Comparison of ENCODE assay signal across 12 cellular contexts in genomic region chr3:125061170-125061569, GRCh38. TPM values are rescaled to one million over a fixed set of nuclear protein-coding genes. Genes with fewer than 3 reads are reported as not detected.
DNase-seq lines count a peak whose midpoint lies in the region; ATAC-seq and TF ChIP-seq lines count a peak whose summit lies in the region.
"Had no signal": no experiment of that assay in that cellular context is flagged by ENCODE, and none has a peak within 500 bp of the region (broad histone marks: within the 10 kb centered on the region; RNA-seq: fewer than 3 reads in every experiment).

No MANE protein-coding gene starts in this region.

- peaks cover 65% of the 10 kb centered on the region for H3K27me3 Mint-ChIP-seq in H9 (ENCODE audit: low read depth)

- no peak overlapping the region for H3T11ph ChIP-seq in H9 (ENCODE audit: low read length)

- CTCF ChIA-PET in Panc1 (lab: Charles Lee): no interaction called here
- CTCF ChIA-PET in GM10248 (lab: Yijun Ruan, JAX): interaction anchor here (1.5 to 2.5 kb wide), 2 partner anchors 11 to 141 kb away, joined by 3 to 5 read pairs; no protein-coding TSS in a partner anchor

- H3K36me3 ChIP-seq in Panc1 (ENCODE audit: control insufficient read depth, insufficient read depth, low read length): no peaks in the 10 kb centered on the region
- no peaks in the 10 kb centered on the region for H3K36me3 ChIP-seq in fibroblast of lung (ENCODE audit: control insufficient read depth, insufficient read depth, low read length)
- no peaks in the 10 kb centered on the region for H3K36me3 ChIP-seq in muscle layer of colon (ENCODE audit: insufficient read depth, low read length)

- ATAC-seq in Panc1 (no peak), HG03469 (IDR thresholded peaks at IDR 0.05; ENCODE audit: unreplicated experiment) (no peak)

- H3K18ac ChIP-seq in H9 (ENCODE audit: insufficient read length, low read depth, low read length): no peak overlapping the region

- H3K4me2 ChIP-seq in fibroblast of lung (ENCODE audit: extremely low read depth, insufficient read depth, low read length) (peak overlapping the region; percentile 60), H9 (ENCODE audit: insufficient read depth, insufficient read length, low read length) (no peak overlapping the region)

- no peak overlapping the region for H3K4me3 Mint-ChIP-seq in H9

- no peak overlapping the region for H4K91ac ChIP-seq in H9 (ENCODE audit: insufficient read length, low read depth, low read length)

- H2AK5ac ChIP-seq in H9 (ENCODE audit: insufficient read length, low read length): no peak overlapping the region

- no peak overlapping the region for H4K5ac ChIP-seq in H9 (ENCODE audit: insufficient read length, low read depth, low read length)

- H3K23me2 ChIP-seq in H9 (ENCODE audit: insufficient read length, low read depth, low read length, poor library complexity, severe bottlenecking): peaks cover 4% of the 10 kb centered on the region

- H3K4me1 Mint-ChIP-seq in H9: peaks cover 39 to 41% of the 10 kb centered on the region in 2 experiments

- H3K23ac ChIP-seq in H9 (ENCODE audit: insufficient read length, low read depth, low read length): no peak overlapping the region

- H3K79me1 ChIP-seq in H9 (ENCODE audit: insufficient read depth, low read depth, low read length, poor library complexity, severe bottlenecking): no peaks in the 10 kb centered on the region

- intact Hi-C loops in Panc1 (cut with micrococcal nuclease; ENCODE audit: unreplicated experiment): no loop called here

- no peak overlapping the region for H3K56ac ChIP-seq in H9 (ENCODE audit: insufficient read length, low read depth, low read length)

- H2BK12ac ChIP-seq in H9 (ENCODE audit: insufficient read length, low read depth, low read length): no peak overlapping the region

- POLR2A ChIA-PET in Panc1 (lab: Charles Lee): no interaction called here
- POLR2A ChIA-PET in GM10248 (lab: Yijun Ruan, JAX): no interaction called here

- WGBS in H9 (ENCODE audit: extremely low coverage, insufficient read length, low lambda C conversion rate): no CpG with 5 or more reads among the region's 4 CpGs

- H3K14ac ChIP-seq in H9 (ENCODE audit: insufficient read depth, low read length): no peak overlapping the region

- H3K9me3 ChIP-seq in Panc1 (ENCODE audit: control insufficient read depth, insufficient read depth, low read depth, low read length): no peaks in the 10 kb centered on the region
- H3K9me3 ChIP-seq in fibroblast of lung (ENCODE audit: control insufficient read depth, insufficient read depth, low read depth, low read length): no peaks in the 10 kb centered on the region
- no peaks in the 10 kb centered on the region for H3K9me3 ChIP-seq in muscle layer of colon (ENCODE audit: low read length)
- no peaks in the 10 kb centered on the region for H3K9me3 ChIP-seq in H9 (ENCODE audit: control insufficient read depth, low read depth, low read length)

- no peak overlapping the region for H2BK20ac ChIP-seq in H9 (ENCODE audit: low read depth, low read length, poor library complexity, severe bottlenecking)

- no TSS peak for BruUV-seq in Panc1 (replicated peaks; lab: Mats Ljungman, UMichigan)

- H2BK5ac ChIP-seq in H9 (ENCODE audit: insufficient read length, low read length): no peak overlapping the region

- in situ Hi-C loops in Panc1 (cut with HindIII; ENCODE audit: low pct_unique_long_range_greater_than_20kb, low sequenced_read_pairs): no loop called here

- no peak overlapping the region for H3K27ac Mint-ChIP-seq in H9

- H2BK15ac ChIP-seq in H9 (ENCODE audit: low read depth, low read length): no peak overlapping the region

- peak overlapping the region; percentile 97 for H3K27ac ChIP-seq in Panc1 (ENCODE audit: low read length)
- peak overlapping the region; percentile 74 for H3K27ac ChIP-seq in fibroblast of lung (ENCODE audit: insufficient read depth, low read length)
- H3K27ac ChIP-seq in muscle layer of colon (ENCODE audit: low read depth, low read length): peak overlapping the region; percentile 72
- no peak overlapping the region for H3K27ac ChIP-seq in H9 (ENCODE audit: insufficient read length, low read depth, low read length)
- H3K27ac ChIP-seq: skin epidermis had no signal

- H3K79me2 ChIP-seq in fibroblast of lung (ENCODE audit: control insufficient read depth, insufficient read depth, low read length) (no peaks in the 10 kb centered on the region), H9 (ENCODE audit: insufficient read depth, low read length) (no peaks in the 10 kb centered on the region)

- peaks cover 5% of the 10 kb centered on the region in 2 experiments; a peak in 3 of 5 replicates for H3K9me3 Mint-ChIP-seq in H9

- H3K27me3 ChIP-seq in Panc1 (ENCODE audit: control insufficient read depth, insufficient read depth, low read length) (no peaks in the 10 kb centered on the region), fibroblast of lung (ENCODE audit: control insufficient read depth, insufficient read depth, low read length) (no peaks in the 10 kb centered on the region), muscle layer of colon (ENCODE audit: control insufficient read depth in 1 of 2, insufficient read depth in 2 of 2, low read length in 2 of 2) (no peaks in the 10 kb centered on the region), H9 (ENCODE audit: insufficient read depth, low read length) (peaks cover 7% of the 10 kb centered on the region; the same call in 1 of the 2 replicates)

- H3K4me1 ChIP-seq in Panc1 (ENCODE audit: control insufficient read depth, insufficient read depth, low read length) (peaks cover 68% of the 10 kb centered on the region), fibroblast of lung (ENCODE audit: control insufficient read depth, extremely low read depth, insufficient read depth, low read length) (peaks cover 31% of the 10 kb centered on the region), muscle layer of colon (ENCODE audit: insufficient read depth, low read length) (peaks cover 62% of the 10 kb centered on the region), H9 (ENCODE audit: insufficient read depth, low read length) (no peaks in the 10 kb centered on the region)

- H3K9ac ChIP-seq in fibroblast of lung (ENCODE audit: insufficient read depth, low read length) (peak overlapping the region; percentile 43), muscle layer of colon (ENCODE audit: low read length) (no peak overlapping the region), H9 (ENCODE audit: extremely low read depth, insufficient read length, low read length) (no peak overlapping the region)

- H3K4me3 ChIP-seq in Panc1 (ENCODE audit: low read depth in 2 of 2, low read length in 2 of 2): no peak overlapping the region
- peak overlapping the region in 1 of 4 experiments; percentile 49 for H3K4me3 ChIP-seq in fibroblast of lung (replicated peaks in 1 of 4; ENCODE audit: control extremely low read depth in 1 of 4, insufficient read depth in 1 of 4, low read depth in 3 of 4, low read length in 4 of 4)
- peak overlapping the region in 1 of 2 donors; percentile 17 for H3K4me3 ChIP-seq in muscle layer of colon (ENCODE audit: low read depth in 1 of 2, low read length in 2 of 2)
- H3K4me3 ChIP-seq: skin epidermis had no signal

- H2BK120ac ChIP-seq in H9 (ENCODE audit: low read depth, low read length, poor library complexity, severe bottlenecking): no peak overlapping the region

- H3K4ac ChIP-seq in H9 (ENCODE audit: low read depth, low read length): no peak overlapping the region

- TF ChIP-seq CTCF in Panc1 (IDR thresholded peaks at IDR 0.05) (no peak), fibroblast of lung (conservative IDR thresholded peaks at IDR 0.05 in 1 of 2, IDR thresholded peaks at IDR 0.05 in 1 of 2; ENCODE audit: low read depth in 1 of 2, low read length in 2 of 2) (no peak), H9 (conservative IDR thresholded peaks at IDR 0.05) (no peak), GM10248 (IDR thresholded peaks at IDR 0.05; ENCODE audit: control extremely low read depth, extremely low read depth, low read depth, missing control alignments) (no peak)

- H3K36me3 Mint-ChIP-seq in H9 (ENCODE audit: insufficient read depth in 1 of 3, low read depth in 3 of 3): 0 out of 7 replicates have a peak, but pooled peaks cover 0 to 7% (median 0%) of the 10 kb centered on the region in 3 experiments

- H2AFZ ChIP-seq in fibroblast of lung (ENCODE audit: low read length) (no peak overlapping the region), H9 (ENCODE audit: low read length) (no peak overlapping the region)

- no peak overlapping the region for H4K8ac ChIP-seq in H9 (replicated peaks; ENCODE audit: insufficient read length, low read depth, low read length)

- DNase-seq in Panc1 (ENCODE audit: low read depth, low spot score) (no peak), fibroblast of lung (ENCODE audit: low read depth in 2 of 2) (peak; percentile 43 to 91), ureter (ENCODE audit: low spot score) (peak; percentile 57), H9 (no peak), GM10248 (ENCODE audit: extremely low spot score) (no peak)
- DNase-seq: activated CD4-positive, CD25-positive, alpha-beta regulatory T cell; activated effector memory CD4-positive, alpha-beta T cell treated with Interleukin-2 at 50 U/mL for 16 hours; H7; NCI-H146 had no signal

- H4K20me1 ChIP-seq in fibroblast of lung (ENCODE audit: control insufficient read depth, extremely low read depth, insufficient read depth, low read length) (no peaks in the 10 kb centered on the region), H9 (ENCODE audit: control insufficient read depth, insufficient read depth, insufficient read length) (no peaks in the 10 kb centered on the region)

RNA-seq across cellular contexts. Expression of gene HEG1, which starts 5.4 kb away (rescaled TPM):
- 141 TPM for total RNA-seq in Panc1 (2021; ENCODE audit: unreplicated experiment)
- 63.2 TPM for polyA plus RNA-seq in Panc1 (2012; ENCODE audit: insufficient read length)
- 69.9 and 137 TPM in 2 replicates for total RNA-seq in fibroblast of lung
- 167 and 305 TPM in 2 replicates for polyA plus RNA-seq in fibroblast of lung
- 103 and 232 TPM in 2 replicates for polyA plus RNA-seq in fibroblast of lung (2012)
- 597 and 854 TPM in 2 replicates for polyA minus RNA-seq in fibroblast of lung (ENCODE audit: low replicate concordance)
- 78.3 TPM for total RNA-seq in ureter
- total RNA-seq in H9 (2021): 9.3 and 10.3 TPM in 2 replicates

Comparison
In these comparisons a context has a peak if more than half of its experiments do, and no peak if none do; other contexts are left out.
1. DNase-seq: peak in fibroblast of lung (2 of 2) and ureter (single experiment); none in Panc1 (single experiment), H9 (single experiment) and GM10248 (single experiment).